In the genomic region with DNA sequence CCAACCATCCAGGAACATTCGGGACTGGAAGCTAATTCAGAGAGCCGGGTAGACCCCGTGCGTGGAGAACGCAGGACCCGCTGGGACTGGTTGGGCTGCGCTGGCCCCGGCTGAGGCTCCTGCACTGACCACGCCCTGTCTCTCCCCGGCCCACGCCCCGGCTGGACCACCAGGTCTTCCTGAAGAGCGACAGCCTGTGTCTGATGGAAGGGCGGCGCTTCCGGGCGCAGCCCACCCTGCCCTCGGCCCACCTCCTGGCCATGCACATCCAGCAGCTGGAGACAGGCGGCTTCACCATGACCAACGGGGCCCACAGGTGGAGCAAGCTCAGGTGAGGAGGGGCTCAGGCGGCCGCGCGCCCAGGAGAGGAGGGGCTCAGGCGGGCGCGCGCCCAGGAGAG, we compare ENCODE assay signal across 1 cellular context.
TF ChIP-seq lines count a peak whose summit lies in the region.

No MANE protein-coding gene starts in this region.

TF ChIP-seq in GM23338, 12 proteins besides CTCF, POLR2A, EP300 and RAD21 (continued from another document):
- TF ChIP-seq, protein P1, sequence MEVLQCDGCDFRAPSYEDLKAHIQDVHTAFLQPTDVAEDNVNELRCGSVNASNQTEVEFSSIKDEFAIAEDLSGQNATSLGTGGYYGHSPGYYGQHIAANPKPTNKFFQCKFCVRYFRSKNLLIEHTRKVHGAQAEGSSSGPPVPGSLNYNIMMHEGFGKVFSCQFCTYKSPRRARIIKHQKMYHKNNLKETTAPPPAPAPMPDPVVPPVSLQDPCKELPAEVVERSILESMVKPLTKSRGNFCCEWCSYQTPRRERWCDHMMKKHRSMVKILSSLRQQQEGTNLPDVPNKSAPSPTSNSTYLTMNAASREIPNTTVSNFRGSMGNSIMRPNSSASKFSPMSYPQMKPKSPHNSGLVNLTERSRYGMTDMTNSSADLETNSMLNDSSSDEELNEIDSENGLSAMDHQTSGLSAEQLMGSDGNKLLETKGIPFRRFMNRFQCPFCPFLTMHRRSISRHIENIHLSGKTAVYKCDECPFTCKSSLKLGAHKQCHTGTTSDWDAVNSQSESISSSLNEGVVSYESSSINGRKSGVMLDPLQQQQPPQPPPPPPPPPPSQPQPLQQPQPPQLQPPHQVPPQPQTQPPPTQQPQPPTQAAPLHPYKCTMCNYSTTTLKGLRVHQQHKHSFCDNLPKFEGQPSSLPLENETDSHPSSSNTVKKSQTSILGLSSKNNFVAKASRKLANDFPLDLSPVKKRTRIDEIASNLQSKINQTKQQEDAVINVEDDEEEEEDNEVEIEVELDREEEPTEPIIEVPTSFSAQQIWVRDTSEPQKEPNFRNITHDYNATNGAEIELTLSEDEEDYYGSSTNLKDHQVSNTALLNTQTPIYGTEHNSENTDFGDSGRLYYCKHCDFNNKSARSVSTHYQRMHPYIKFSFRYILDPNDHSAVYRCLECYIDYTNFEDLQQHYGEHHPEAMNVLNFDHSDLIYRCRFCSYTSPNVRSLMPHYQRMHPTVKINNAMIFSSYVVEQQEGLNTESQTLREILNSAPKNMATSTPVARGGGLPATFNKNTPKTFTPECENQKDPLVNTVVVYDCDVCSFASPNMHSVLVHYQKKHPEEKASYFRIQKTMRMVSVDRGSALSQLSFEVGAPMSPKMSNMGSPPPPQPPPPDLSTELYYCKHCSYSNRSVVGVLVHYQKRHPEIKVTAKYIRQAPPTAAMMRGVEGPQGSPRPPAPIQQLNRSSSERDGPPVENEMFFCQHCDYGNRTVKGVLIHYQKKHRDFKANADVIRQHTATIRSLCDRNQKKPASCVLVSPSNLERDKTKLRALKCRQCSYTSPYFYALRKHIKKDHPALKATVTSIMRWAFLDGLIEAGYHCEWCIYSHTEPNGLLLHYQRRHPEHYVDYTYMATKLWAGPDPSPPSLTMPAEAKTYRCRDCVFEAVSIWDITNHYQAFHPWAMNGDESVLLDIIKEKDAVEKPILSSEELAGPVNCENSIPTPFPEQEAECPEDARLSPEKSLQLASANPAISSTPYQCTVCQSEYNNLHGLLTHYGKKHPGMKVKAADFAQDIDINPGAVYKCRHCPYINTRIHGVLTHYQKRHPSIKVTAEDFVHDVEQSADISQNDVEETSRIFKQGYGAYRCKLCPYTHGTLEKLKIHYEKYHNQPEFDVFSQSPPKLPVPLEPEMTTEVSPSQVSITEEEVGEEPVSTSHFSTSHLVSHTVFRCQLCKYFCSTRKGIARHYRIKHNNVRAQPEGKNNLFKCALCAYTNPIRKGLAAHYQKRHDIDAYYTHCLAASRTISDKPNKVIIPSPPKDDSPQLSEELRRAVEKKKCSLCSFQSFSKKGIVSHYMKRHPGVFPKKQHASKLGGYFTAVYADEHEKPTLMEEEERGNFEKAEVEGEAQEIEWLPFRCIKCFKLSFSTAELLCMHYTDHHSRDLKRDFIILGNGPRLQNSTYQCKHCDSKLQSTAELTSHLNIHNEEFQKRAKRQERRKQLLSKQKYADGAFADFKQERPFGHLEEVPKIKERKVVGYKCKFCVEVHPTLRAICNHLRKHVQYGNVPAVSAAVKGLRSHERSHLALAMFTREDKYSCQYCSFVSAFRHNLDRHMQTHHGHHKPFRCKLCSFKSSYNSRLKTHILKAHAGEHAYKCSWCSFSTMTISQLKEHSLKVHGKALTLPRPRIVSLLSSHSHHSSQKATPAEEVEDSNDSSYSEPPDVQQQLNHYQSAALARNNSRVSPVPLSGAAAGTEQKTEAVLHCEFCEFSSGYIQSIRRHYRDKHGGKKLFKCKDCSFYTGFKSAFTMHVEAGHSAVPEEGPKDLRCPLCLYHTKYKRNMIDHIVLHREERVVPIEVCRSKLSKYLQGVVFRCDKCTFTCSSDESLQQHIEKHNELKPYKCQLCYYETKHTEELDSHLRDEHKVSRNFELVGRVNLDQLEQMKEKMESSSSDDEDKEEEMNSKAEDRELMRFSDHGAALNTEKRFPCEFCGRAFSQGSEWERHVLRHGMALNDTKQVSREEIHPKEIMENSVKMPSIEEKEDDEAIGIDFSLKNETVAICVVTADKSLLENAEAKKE (CRISPR knock-in tag; IDR thresholded peaks at IDR 0.05), result no peak
- TF ChIP-seq ZNF114 (CRISPR knock-in tag; IDR thresholded peaks at IDR 0.05), result no peak
- TF ChIP-seq ZNF331 (CRISPR knock-in tag; IDR thresholded peaks at IDR 0.05; ENCODE audit: low read depth), result no peak
- no peak for TF ChIP-seq EZH2phosphoT487 (IDR thresholded peaks at IDR 0.05; ENCODE audit: unreplicated experiment)
- no peak for TF ChIP-seq STAT1 (IDR thresholded peaks at IDR 0.05; ENCODE audit: unreplicated experiment)
- no peak for TF ChIP-seq EZH2 (IDR thresholded peaks at IDR 0.05; ENCODE audit: low read depth, unreplicated experiment)
- TF ChIP-seq, protein P2, sequence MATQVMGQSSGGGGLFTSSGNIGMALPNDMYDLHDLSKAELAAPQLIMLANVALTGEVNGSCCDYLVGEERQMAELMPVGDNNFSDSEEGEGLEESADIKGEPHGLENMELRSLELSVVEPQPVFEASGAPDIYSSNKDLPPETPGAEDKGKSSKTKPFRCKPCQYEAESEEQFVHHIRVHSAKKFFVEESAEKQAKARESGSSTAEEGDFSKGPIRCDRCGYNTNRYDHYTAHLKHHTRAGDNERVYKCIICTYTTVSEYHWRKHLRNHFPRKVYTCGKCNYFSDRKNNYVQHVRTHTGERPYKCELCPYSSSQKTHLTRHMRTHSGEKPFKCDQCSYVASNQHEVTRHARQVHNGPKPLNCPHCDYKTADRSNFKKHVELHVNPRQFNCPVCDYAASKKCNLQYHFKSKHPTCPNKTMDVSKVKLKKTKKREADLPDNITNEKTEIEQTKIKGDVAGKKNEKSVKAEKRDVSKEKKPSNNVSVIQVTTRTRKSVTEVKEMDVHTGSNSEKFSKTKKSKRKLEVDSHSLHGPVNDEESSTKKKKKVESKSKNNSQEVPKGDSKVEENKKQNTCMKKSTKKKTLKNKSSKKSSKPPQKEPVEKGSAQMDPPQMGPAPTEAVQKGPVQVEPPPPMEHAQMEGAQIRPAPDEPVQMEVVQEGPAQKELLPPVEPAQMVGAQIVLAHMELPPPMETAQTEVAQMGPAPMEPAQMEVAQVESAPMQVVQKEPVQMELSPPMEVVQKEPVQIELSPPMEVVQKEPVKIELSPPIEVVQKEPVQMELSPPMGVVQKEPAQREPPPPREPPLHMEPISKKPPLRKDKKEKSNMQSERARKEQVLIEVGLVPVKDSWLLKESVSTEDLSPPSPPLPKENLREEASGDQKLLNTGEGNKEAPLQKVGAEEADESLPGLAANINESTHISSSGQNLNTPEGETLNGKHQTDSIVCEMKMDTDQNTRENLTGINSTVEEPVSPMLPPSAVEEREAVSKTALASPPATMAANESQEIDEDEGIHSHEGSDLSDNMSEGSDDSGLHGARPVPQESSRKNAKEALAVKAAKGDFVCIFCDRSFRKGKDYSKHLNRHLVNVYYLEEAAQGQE (IDR thresholded peaks at IDR 0.05; ENCODE audit: unreplicated experiment), result no peak
